In genomic region chr16:66440271-66440802, GRCh38 we compare ENCODE assay signal across 30 cellular contexts. TPM values are rescaled to one million over a fixed set of nuclear protein-coding genes. Genes with fewer than 3 reads are reported as not detected.
"Had no signal": no experiment of that assay in that cellular context is flagged by ENCODE, and none has a peak within 500 bp of the region (broad histone marks: within the 10 kb centered on the region; RNA-seq: fewer than 3 reads in every experiment).

No MANE protein-coding gene starts in this region.

- DNase-seq: activated CD4-positive, alpha-beta memory T cell treated with anti-CD3 and anti-CD28 coated beads, Interleukin-2, amount 10 ng/mL, durations not matched to agents 7 days and 5 days; activated CD4-positive, alpha-beta T cell treated with anti-CD3 and anti-CD28 coated beads for 36 hours; activated CD4-positive, alpha-beta T cell treated with anti-CD3 and anti-CD28 coated beads, Interleukin-2, amount 10 ng/mL, durations not matched to agents 7 days and 5 days; activated CD4-positive, alpha-beta T cell treated with anti-CD3 and anti-CD28 coated beads, Interleukin-2, amount 50 U/mL, for 4 hours; activated CD4-positive, CD25-positive, alpha-beta regulatory T cell; activated CD4-positive, CD25-positive, alpha-beta regulatory T cell treated with anti-CD3 and anti-CD28 coated beads, Interleukin-2, amount 50 U/mL, for 72 hours; activated CD8-positive, alpha-beta memory T cell treated with anti-CD3 and anti-CD28 coated beads, Interleukin-2, amount 50 U/mL, for 4 hours; activated effector memory CD4-positive, alpha-beta T cell treated with anti-CD3 and anti-CD28 coated beads, Interleukin-2, amount 50 U/mL, for 16 hours; activated naive CD4-positive, alpha-beta T cell treated with anti-CD3 and anti-CD28 coated beads for 36 hours; activated naive CD8-positive, alpha-beta T cell treated with anti-CD3 and anti-CD28 coated beads for 36 hours; activated naive CD8-positive, alpha-beta T cell treated with anti-CD3 and anti-CD28 coated beads, Interleukin-2, amount 50 U/mL, for 24 hours; activated T-cell treated with anti-CD3 and anti-CD28 coated beads, Interleukin-2, amount 50 U/mL, for 1 hour; activated T-cell treated with anti-CD3 and anti-CD28 coated beads, Interleukin-2, amount 50 U/mL, for 48 hours; adrenal gland; amygdala; body of pancreas; central memory CD4-positive, alpha-beta T cell; cerebellar nuclear complex; colonic mucosa; effector CD8-positive, alpha-beta T cell; esophagus squamous epithelium; foreskin melanocyte; T-helper 2 cell had no signal

- H3K27ac ChIP-seq: adrenal gland, body of pancreas, colonic mucosa, epithelial cell of prostate, esophagus squamous epithelium, gastroesophageal sphincter had no signal

- H3K9me3 Mint-ChIP-seq: activated CD4-positive, alpha-beta memory T cell treated with anti-CD3 and anti-CD28 coated beads, Interleukin-2, amount 10 ng/mL, durations not matched to agents 7 days and 5 days; activated CD4-positive, alpha-beta T cell treated with anti-CD3 and anti-CD28 coated beads, Interleukin-2, amount 10 ng/mL, durations not matched to agents 7 days and 5 days; activated naive CD4-positive, alpha-beta T cell treated with anti-CD3 and anti-CD28 coated beads for 36 hours; activated naive CD4-positive, alpha-beta T cell treated with anti-CD3 and anti-CD28 coated beads, Interleukin-2, amount 50 U/mL, for 24 hours; activated naive CD8-positive, alpha-beta T cell treated with anti-CD3 and anti-CD28 coated beads for 36 hours; activated naive CD8-positive, alpha-beta T cell treated with anti-CD3 and anti-CD28 coated beads, Interleukin-2, amount 50 U/mL, for 24 hours; activated T-helper 1 cell treated with anti-CD3 and anti-CD28 coated beads, Interleukin-12 subunit alpha, Interleukin-12 subunit beta, Interleukin-2, Interleukin-4 antibody, amounts not matched to agents 30 ng/mL and 10 ng/mL and 1 ng/mL, durations not matched to agents 14 hours and 24 hours and 36 hours; activated T-helper 2 cell treated with anti-CD3 and anti-CD28 coated beads, Interferon-gamma antibody, Interleukin-2, Interleukin-4, amounts not matched to agents 10 μg/mL and 5 μg/mL and 100 μg/mL, durations not matched to agents 14 hours and 24 hours and 36 hours had no signal

- H3K4me1 ChIP-seq: adrenal gland, body of pancreas, colonic mucosa, esophagus squamous epithelium, gastroesophageal sphincter had no signal

- H3K4me3 ChIP-seq: adrenal gland, body of pancreas, colonic mucosa, esophagus squamous epithelium, gastroesophageal sphincter had no signal

- H3K4me3 Mint-ChIP-seq: activated CD4-positive, alpha-beta memory T cell treated with anti-CD3 and anti-CD28 coated beads, Interleukin-2, amount 10 ng/mL, durations not matched to agents 7 days and 5 days; activated CD4-positive, alpha-beta T cell treated with anti-CD3 and anti-CD28 coated beads for 36 hours; activated CD4-positive, alpha-beta T cell treated with anti-CD3 and anti-CD28 coated beads, Interleukin-2, amount 10 ng/mL, durations not matched to agents 7 days and 5 days; activated naive CD4-positive, alpha-beta T cell treated with anti-CD3 and anti-CD28 coated beads for 36 hours; activated naive CD4-positive, alpha-beta T cell treated with anti-CD3 and anti-CD28 coated beads, Interleukin-2, amount 50 U/mL, for 24 hours; activated naive CD8-positive, alpha-beta T cell treated with anti-CD3 and anti-CD28 coated beads for 36 hours; activated naive CD8-positive, alpha-beta T cell treated with anti-CD3 and anti-CD28 coated beads, Interleukin-2, amount 50 U/mL, for 24 hours; activated T-helper 1 cell treated with anti-CD3 and anti-CD28 coated beads, Interleukin-12 subunit alpha, Interleukin-12 subunit beta, Interleukin-2, Interleukin-4 antibody, amounts not matched to agents 30 ng/mL and 10 ng/mL and 1 ng/mL, durations not matched to agents 14 hours and 24 hours and 36 hours had no signal

- H3K36me3 Mint-ChIP-seq: activated naive CD8-positive, alpha-beta T cell treated with anti-CD3 and anti-CD28 coated beads for 36 hours had no signal

- H3K27ac Mint-ChIP-seq: activated CD4-positive, alpha-beta memory T cell treated with anti-CD3 and anti-CD28 coated beads, Interleukin-2, amount 10 ng/mL, durations not matched to agents 7 days and 5 days; activated CD4-positive, alpha-beta T cell treated with anti-CD3 and anti-CD28 coated beads for 36 hours; activated CD4-positive, alpha-beta T cell treated with anti-CD3 and anti-CD28 coated beads, Interleukin-2, amount 10 ng/mL, durations not matched to agents 7 days and 5 days; activated naive CD4-positive, alpha-beta T cell treated with anti-CD3 and anti-CD28 coated beads for 36 hours; activated naive CD4-positive, alpha-beta T cell treated with anti-CD3 and anti-CD28 coated beads, Interleukin-2, amount 50 U/mL, for 24 hours; activated naive CD8-positive, alpha-beta T cell treated with anti-CD3 and anti-CD28 coated beads for 36 hours; activated naive CD8-positive, alpha-beta T cell treated with anti-CD3 and anti-CD28 coated beads, Interleukin-2, amount 50 U/mL, for 24 hours; activated T-helper 1 cell treated with anti-CD3 and anti-CD28 coated beads, Interleukin-12 subunit alpha, Interleukin-12 subunit beta, Interleukin-2, Interleukin-4 antibody, amounts not matched to agents 30 ng/mL and 10 ng/mL and 1 ng/mL, durations not matched to agents 14 hours and 24 hours and 36 hours; activated T-helper 2 cell treated with anti-CD3 and anti-CD28 coated beads, Interferon-gamma antibody, Interleukin-2, Interleukin-4, amounts not matched to agents 10 μg/mL and 5 μg/mL and 100 μg/mL, durations not matched to agents 14 hours and 24 hours and 36 hours had no signal

- H3K9me3 ChIP-seq: adrenal gland, body of pancreas, colonic mucosa, esophagus squamous epithelium, gastroesophageal sphincter had no signal

- H3K4me1 Mint-ChIP-seq: activated CD4-positive, alpha-beta memory T cell treated with anti-CD3 and anti-CD28 coated beads, Interleukin-2, amount 10 ng/mL, durations not matched to agents 7 days and 5 days; activated CD4-positive, alpha-beta T cell treated with anti-CD3 and anti-CD28 coated beads for 36 hours; activated CD4-positive, alpha-beta T cell treated with anti-CD3 and anti-CD28 coated beads, Interleukin-2, amount 10 ng/mL, durations not matched to agents 7 days and 5 days; activated naive CD4-positive, alpha-beta T cell treated with anti-CD3 and anti-CD28 coated beads, Interleukin-2, amount 50 U/mL, for 24 hours; activated naive CD8-positive, alpha-beta T cell treated with anti-CD3 and anti-CD28 coated beads for 36 hours; activated naive CD8-positive, alpha-beta T cell treated with anti-CD3 and anti-CD28 coated beads, Interleukin-2, amount 50 U/mL, for 24 hours had no signal

- H3K27me3 ChIP-seq: adrenal gland, body of pancreas, colonic mucosa, gastroesophageal sphincter had no signal

- H3K36me3 ChIP-seq: adrenal gland, colonic mucosa, esophagus squamous epithelium, gastroesophageal sphincter had no signal

RNA-seq across cellular contexts. Expression of gene BEAN1, which starts 13.2 kb away (rescaled TPM):
- total RNA-seq: activated CD4-positive, alpha-beta memory T cell treated with anti-CD3 and anti-CD28 coated beads, Interleukin-2, amount 10 ng/mL, durations not matched to agents 7 days and 5 days; activated CD4-positive, alpha-beta T cell treated with anti-CD3 and anti-CD28 coated beads for 36 hours; activated CD4-positive, alpha-beta T cell treated with anti-CD3 and anti-CD28 coated beads, Interleukin-2, amount 10 ng/mL, durations not matched to agents 7 days and 5 days; activated naive CD4-positive, alpha-beta T cell treated with anti-CD3 and anti-CD28 coated beads for 36 hours; activated naive CD8-positive, alpha-beta T cell treated with anti-CD3 and anti-CD28 coated beads for 36 hours; activated T-helper 1 cell treated with anti-CD3 and anti-CD28 coated beads, Interleukin-12 subunit alpha, Interleukin-12 subunit beta, Interleukin-2, Interleukin-4 antibody, amounts not matched to agents 30 ng/mL and 10 ng/mL and 1 ng/mL, durations not matched to agents 14 hours and 24 hours and 36 hours; activated T-helper 2 cell treated with anti-CD3 and anti-CD28 coated beads, Interferon-gamma antibody, Interleukin-2, Interleukin-4, amounts not matched to agents 10 μg/mL and 5 μg/mL and 100 μg/mL, durations not matched to agents 14 hours and 24 hours and 36 hours; body of pancreas; fibroblast of lung; T-helper 1 cell treated with Interleukin-12 subunit alpha and Interleukin-12 subunit beta and Interleukin-4 antibody, amounts not matched to agents 30 ng/mL and 1 ng/mL, for 36 hours had no signal
